In the genomic region with DNA sequence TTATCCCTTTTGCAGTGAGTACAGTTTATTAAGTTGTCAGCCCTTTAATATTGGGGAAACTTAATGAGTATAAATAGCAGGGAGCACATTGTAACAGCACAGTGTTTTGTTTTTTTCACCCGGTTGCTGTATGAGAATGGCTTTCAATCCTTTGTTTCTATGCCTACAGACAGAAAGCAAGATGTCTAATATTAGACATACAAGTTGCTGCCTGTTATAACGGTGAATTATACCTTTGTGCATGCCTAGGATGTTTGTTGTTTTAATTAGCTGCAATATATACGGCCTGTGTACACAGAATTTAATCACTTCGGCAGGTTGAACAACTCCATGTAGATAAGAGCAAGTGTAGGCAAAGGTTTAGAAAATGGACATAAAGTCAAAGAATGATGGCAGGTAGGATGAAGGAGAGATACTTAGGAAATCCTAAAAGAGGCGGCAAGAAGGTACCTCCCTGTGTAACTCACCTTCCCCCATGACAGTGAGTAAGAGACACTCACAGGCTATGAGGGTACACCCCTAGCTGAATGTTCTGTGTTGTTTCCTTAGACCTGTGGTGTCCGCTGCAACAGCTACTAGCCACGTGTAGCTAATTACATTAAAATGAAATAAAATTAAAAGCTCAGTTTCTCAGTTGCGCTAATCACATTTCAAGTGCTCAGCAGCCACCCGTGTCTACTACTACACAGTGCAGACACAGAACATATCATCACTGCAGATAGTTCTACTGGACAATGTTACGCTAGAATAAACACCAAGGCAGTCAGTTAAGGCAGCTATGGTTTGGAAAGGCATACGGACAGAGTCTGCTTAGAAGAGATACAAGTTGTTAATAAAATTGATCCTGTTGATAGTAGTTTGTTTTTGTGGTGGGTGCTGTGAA, we compare ENCODE assay signal across 12 cellular contexts. TPM values are rescaled to one million over a fixed set of nuclear protein-coding genes. Genes with fewer than 3 reads are reported as not detected.
DNase-seq lines count a peak whose midpoint lies in the region; ATAC-seq and TF ChIP-seq lines count a peak whose summit lies in the region.
"Had no signal": no experiment of that assay in that cellular context is flagged by ENCODE, and none has a peak within 500 bp of the region (broad histone marks: within the 10 kb centered on the region; RNA-seq: fewer than 3 reads in every experiment).

No MANE protein-coding gene starts in this region.

- H3K27ac ChIP-seq in right atrium auricular region: peak overlapping the region; percentile 66 to 78
- H3K27ac ChIP-seq in stomach smooth muscle (ENCODE audit: low read length): peak overlapping the region; percentile 75
- H3K27ac ChIP-seq: BLaER1 had no signal

- no peak overlapping the region for H3K4me3 Mint-ChIP-seq in activated naive CD4-positive, alpha-beta T cell treated with anti-CD3 and anti-CD28 coated beads, Interleukin-2, amount 50 U/mL, for 24 hours
- H3K4me3 Mint-ChIP-seq in activated T-helper 1 cell treated with anti-CD3 and anti-CD28 coated beads, Interleukin-12 subunit alpha, Interleukin-12 subunit beta, Interleukin-2, Interleukin-4 antibody, amounts not matched to agents 30 ng/mL and 10 ng/mL and 1 ng/mL, durations not matched to agents 14 hours and 24 hours and 36 hours: no peak overlapping the region

- CTCF ChIA-PET in HEK293T (lab: Yijun Ruan, JAX): no interaction called here

- intact Hi-C loops in activated T-helper 1 cell treated with anti-CD3 and anti-CD28 coated beads, Interleukin-12 subunit alpha, Interleukin-12 subunit beta, Interleukin-2, Interleukin-4 antibody, amounts not matched to agents 30 ng/mL and 10 ng/mL and 1 ng/mL, durations not matched to agents 14 hours and 24 hours and 36 hours (cut with micrococcal nuclease): no loop called here

- H3K4me3 ChIP-seq in right atrium auricular region: no peak overlapping the region
- H3K4me3 ChIP-seq in stomach smooth muscle (ENCODE audit: low read length in 2 of 2): no peak overlapping the region
- H3K4me3 ChIP-seq: BLaER1 had no signal

- peaks cover 23% of the 10 kb centered on the region for H3K36me3 Mint-ChIP-seq in activated naive CD4-positive, alpha-beta T cell treated with anti-CD3 and anti-CD28 coated beads, Interleukin-2, amount 50 U/mL, for 24 hours
- peaks cover 68% of the 10 kb centered on the region for H3K36me3 Mint-ChIP-seq in activated T-helper 1 cell treated with anti-CD3 and anti-CD28 coated beads, Interleukin-12 subunit alpha, Interleukin-12 subunit beta, Interleukin-2, Interleukin-4 antibody, amounts not matched to agents 30 ng/mL and 10 ng/mL and 1 ng/mL, durations not matched to agents 14 hours and 24 hours and 36 hours (ENCODE audit: low read depth)

- no peaks in the 10 kb centered on the region for H3K27me3 Mint-ChIP-seq in activated naive CD4-positive, alpha-beta T cell treated with anti-CD3 and anti-CD28 coated beads, Interleukin-2, amount 50 U/mL, for 24 hours
- H3K27me3 Mint-ChIP-seq in activated T-helper 1 cell treated with anti-CD3 and anti-CD28 coated beads, Interleukin-12 subunit alpha, Interleukin-12 subunit beta, Interleukin-2, Interleukin-4 antibody, amounts not matched to agents 30 ng/mL and 10 ng/mL and 1 ng/mL, durations not matched to agents 14 hours and 24 hours and 36 hours (ENCODE audit: insufficient read depth): no peaks in the 10 kb centered on the region

- H3K4me1 ChIP-seq in right atrium auricular region: peaks cover 0 to 41% of the 10 kb centered on the region in 2 donors
- peaks cover 18% of the 10 kb centered on the region for H3K4me1 ChIP-seq in stomach smooth muscle (ENCODE audit: control insufficient read depth, insufficient read depth, low read length)
- H3K4me1 ChIP-seq: BLaER1 had no signal

- H3K27ac Mint-ChIP-seq in activated naive CD4-positive, alpha-beta T cell treated with anti-CD3 and anti-CD28 coated beads, Interleukin-2, amount 50 U/mL, for 24 hours: peak overlapping the region; percentile 84
- H3K27ac Mint-ChIP-seq in activated T-helper 1 cell treated with anti-CD3 and anti-CD28 coated beads, Interleukin-12 subunit alpha, Interleukin-12 subunit beta, Interleukin-2, Interleukin-4 antibody, amounts not matched to agents 30 ng/mL and 10 ng/mL and 1 ng/mL, durations not matched to agents 14 hours and 24 hours and 36 hours: peak overlapping the region; percentile 36
- H3K27ac Mint-ChIP-seq: activated T-helper 2 cell treated with anti-CD3 and anti-CD28 coated beads, Interferon-gamma antibody, Interleukin-2, Interleukin-4, amounts not matched to agents 10 μg/mL and 5 μg/mL and 100 μg/mL, durations not matched to agents 14 hours and 24 hours and 36 hours had no signal

- no peak for DNase-seq in activated naive CD4-positive, alpha-beta T cell (lab: John Stamatoyannopoulos, UW)
- DNase-seq in activated T-helper 1 cell treated with anti-CD3 and anti-CD28 coated beads, Interleukin-12 subunit alpha, Interleukin-12 subunit beta, Interleukin-2, Interleukin-4 antibody, amounts not matched to agents 30 ng/mL and 10 ng/mL and 1 ng/mL, durations not matched to agents 14 hours and 24 hours and 36 hours (ENCODE audit: low spot score): no peak
- DNase-seq in right atrium auricular region (ENCODE audit: low spot score) (no peak), NCI-H446 (lab: John Stamatoyannopoulos, UW) (no peak), HEK293T (ENCODE audit: extremely low spot score) (no peak)
- DNase-seq: NCI-H526 treated with DMSO at 0.1 percent for 48 hours had no signal

- peaks cover 96% of the 10 kb centered on the region for H3K36me3 ChIP-seq in right atrium auricular region
- H3K36me3 ChIP-seq in stomach smooth muscle (ENCODE audit: control insufficient read depth in 2 of 2, insufficient read depth in 2 of 2, low read length in 2 of 2): peaks cover 42 to 48% of the 10 kb centered on the region in 2 donors

- POLR2A ChIA-PET in HEK293T (lab: Yijun Ruan, JAX): interaction anchor here (0.9 to 2.6 kb wide), 3 partner anchors 11 to 36 kb away, joined by 3 to 20 read pairs (median 10); a partner anchor contains a TSS

- no peak for ATAC-seq in GM19395 (IDR thresholded peaks at IDR 0.05; ENCODE audit: unreplicated experiment)
- ATAC-seq: HCT116 had no signal

- no peak for TF ChIP-seq CTCF in right atrium auricular region (IDR thresholded peaks at IDR 0.05)

- peaks cover 38% of the 10 kb centered on the region for H3K4me1 Mint-ChIP-seq in activated naive CD4-positive, alpha-beta T cell treated with anti-CD3 and anti-CD28 coated beads, Interleukin-2, amount 50 U/mL, for 24 hours
- peaks cover 32% of the 10 kb centered on the region for H3K4me1 Mint-ChIP-seq in activated T-helper 1 cell treated with anti-CD3 and anti-CD28 coated beads, Interleukin-12 subunit alpha, Interleukin-12 subunit beta, Interleukin-2, Interleukin-4 antibody, amounts not matched to agents 30 ng/mL and 10 ng/mL and 1 ng/mL, durations not matched to agents 14 hours and 24 hours and 36 hours (ENCODE audit: low read depth)

- no peaks in the 10 kb centered on the region for H3K27me3 ChIP-seq in right atrium auricular region
- H3K27me3 ChIP-seq in stomach smooth muscle (ENCODE audit: control insufficient read depth in 1 of 2, insufficient read depth in 2 of 2, low read length in 2 of 2): no peaks in the 10 kb centered on the region
- H3K27me3 ChIP-seq: BLaER1 had no signal

- no peaks in the 10 kb centered on the region for H3K9me3 Mint-ChIP-seq in activated naive CD4-positive, alpha-beta T cell treated with anti-CD3 and anti-CD28 coated beads, Interleukin-2, amount 50 U/mL, for 24 hours
- H3K9me3 Mint-ChIP-seq in activated T-helper 1 cell treated with anti-CD3 and anti-CD28 coated beads, Interleukin-12 subunit alpha, Interleukin-12 subunit beta, Interleukin-2, Interleukin-4 antibody, amounts not matched to agents 30 ng/mL and 10 ng/mL and 1 ng/mL, durations not matched to agents 14 hours and 24 hours and 36 hours: no peaks in the 10 kb centered on the region
- H3K9me3 Mint-ChIP-seq: activated T-helper 2 cell treated with anti-CD3 and anti-CD28 coated beads, Interferon-gamma antibody, Interleukin-2, Interleukin-4, amounts not matched to agents 10 μg/mL and 5 μg/mL and 100 μg/mL, durations not matched to agents 14 hours and 24 hours and 36 hours had no signal

- H3K9me3 ChIP-seq in right atrium auricular region (no peaks in the 10 kb centered on the region), stomach smooth muscle (ENCODE audit: control insufficient read depth in 2 of 2, low read length in 2 of 2) (no peaks in the 10 kb centered on the region)
- H3K9me3 ChIP-seq: BLaER1 had no signal

- peak overlapping the region in 1 of 2 donors; percentile 6 for H3K9ac ChIP-seq in stomach smooth muscle (ENCODE audit: low read length in 2 of 2)
- H3K9ac ChIP-seq: BLaER1 had no signal

TF ChIP-seq in HEK293T, 16 proteins besides CTCF, POLR2A, EP300 and RAD21 (continues in another document):
- TF ChIP-seq TARDBP (IDR thresholded peaks at IDR 0.05): no peak
- TF ChIP-seq, protein P1, sequence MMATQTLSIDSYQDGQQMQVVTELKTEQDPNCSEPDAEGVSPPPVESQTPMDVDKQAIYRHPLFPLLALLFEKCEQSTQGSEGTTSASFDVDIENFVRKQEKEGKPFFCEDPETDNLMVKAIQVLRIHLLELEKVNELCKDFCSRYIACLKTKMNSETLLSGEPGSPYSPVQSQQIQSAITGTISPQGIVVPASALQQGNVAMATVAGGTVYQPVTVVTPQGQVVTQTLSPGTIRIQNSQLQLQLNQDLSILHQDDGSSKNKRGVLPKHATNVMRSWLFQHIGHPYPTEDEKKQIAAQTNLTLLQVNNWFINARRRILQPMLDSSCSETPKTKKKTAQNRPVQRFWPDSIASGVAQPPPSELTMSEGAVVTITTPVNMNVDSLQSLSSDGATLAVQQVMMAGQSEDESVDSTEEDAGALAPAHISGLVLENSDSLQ (IDR thresholded peaks at IDR 0.05): no peak
- TF ChIP-seq ELF4 (IDR thresholded peaks at IDR 0.05): no peak
- no peak for TF ChIP-seq ARNT (IDR thresholded peaks at IDR 0.05)
- TF ChIP-seq L3MBTL2 (conservative IDR thresholded peaks at IDR 0.05): no peak

RNA-seq across cellular contexts. Expression of a gene that starts 10.9 kb away (rescaled TPM):
- total RNA-seq in activated T-helper 1 cell treated with anti-CD3 and anti-CD28 coated beads, Interleukin-12 subunit alpha, Interleukin-12 subunit beta, Interleukin-2, Interleukin-4 antibody, amounts not matched to agents 30 ng/mL and 10 ng/mL and 1 ng/mL, durations not matched to agents 14 hours and 24 hours and 36 hours: 26.5 and 27.6 TPM in 2 replicates
- 1 to 10 TPM; 6.8 to 8.6 TPM for total RNA-seq in right atrium auricular region

RNA-seq across cellular contexts. Expression of a gene that starts 11.0 kb away (rescaled TPM):
- total RNA-seq in activated T-helper 1 cell treated with anti-CD3 and anti-CD28 coated beads, Interleukin-12 subunit alpha, Interleukin-12 subunit beta, Interleukin-2, Interleukin-4 antibody, amounts not matched to agents 30 ng/mL and 10 ng/mL and 1 ng/mL, durations not matched to agents 14 hours and 24 hours and 36 hours: 80.6 and 85.2 TPM in 2 replicates
- total RNA-seq in right atrium auricular region: 10 to 100 TPM; 24.5 to 35.7 TPM

RNA-seq across cellular contexts. Expression of a gene that starts 35.5 kb away (rescaled TPM):
- total RNA-seq in activated T-helper 1 cell treated with anti-CD3 and anti-CD28 coated beads, Interleukin-12 subunit alpha, Interleukin-12 subunit beta, Interleukin-2, Interleukin-4 antibody, amounts not matched to agents 30 ng/mL and 10 ng/mL and 1 ng/mL, durations not matched to agents 14 hours and 24 hours and 36 hours: 139 and 143 TPM in 2 replicates
- 10 to 100 TPM; 28.9 to 51.0 TPM for total RNA-seq in right atrium auricular region

RNA-seq across cellular contexts. Expression of a gene that starts 54.6 kb away (rescaled TPM):
- 8.6 and 8.8 TPM in 2 replicates for total RNA-seq in activated T-helper 1 cell treated with anti-CD3 and anti-CD28 coated beads, Interleukin-12 subunit alpha, Interleukin-12 subunit beta, Interleukin-2, Interleukin-4 antibody, amounts not matched to agents 30 ng/mL and 10 ng/mL and 1 ng/mL, durations not matched to agents 14 hours and 24 hours and 36 hours
- total RNA-seq in right atrium auricular region: 10 to 100 TPM; 28.3 to 29.1 TPM
